In the genomic region with DNA sequence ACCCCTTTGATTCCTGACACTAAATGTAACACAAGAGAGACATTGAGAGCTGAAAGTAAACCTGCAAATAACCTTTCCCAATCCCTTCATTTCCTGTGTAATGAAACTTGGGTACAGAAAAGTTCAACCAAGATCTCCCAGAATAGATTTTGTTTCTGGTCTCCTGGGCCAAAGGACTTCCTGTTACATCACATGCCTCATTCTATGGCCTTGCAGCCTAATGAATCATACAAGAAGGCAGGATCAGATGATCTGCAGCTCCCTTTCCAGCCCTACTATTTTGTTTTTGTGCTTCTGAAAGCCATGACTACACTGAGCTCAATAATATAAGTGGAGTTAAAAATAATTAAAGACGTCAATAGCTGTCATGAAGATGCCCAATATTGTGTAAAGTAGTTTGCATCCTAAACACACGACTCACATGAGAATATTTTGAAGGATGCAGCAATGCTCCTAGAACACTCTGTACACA, we compare ENCODE assay signal across 9 cellular contexts.
DNase-seq lines count a peak whose midpoint lies in the region; ATAC-seq, FAIRE-seq and TF ChIP-seq lines count a peak whose summit lies in the region.
"Had no signal": no experiment of that assay in that cellular context is flagged by ENCODE, and none has a peak within 500 bp of the region (broad histone marks: within the 10 kb centered on the region; RNA-seq: fewer than 3 reads in every experiment).

No MANE protein-coding gene starts in this region.

- H3K36me3 Mint-ChIP-seq in astrocyte (ENCODE audit: low read depth, unreplicated experiment) = no peaks in the 10 kb centered on the region

- H3K27ac ChIP-seq in astrocyte (ENCODE audit: low read depth, low read length) = peak overlapping the region; percentile 74

- H4K20me1 ChIP-seq in astrocyte (ENCODE audit: insufficient read depth, low read length) = no peaks in the 10 kb centered on the region

- H3K27me3 Mint-ChIP-seq in astrocyte (ENCODE audit: low read depth, unreplicated experiment) = no peaks in the 10 kb centered on the region

- intact Hi-C loops in mucosa of descending colon (cut with DNase I, micrococcal nuclease) = loop anchor here in 1 of 2 donors (10.0 kb wide), 1 partner anchor 204 kb away; no protein-coding TSS in a partner anchor

- DNase-seq in ELR (ENCODE audit: low read depth) (peak; percentile 87), HS-27A (ENCODE audit: low read depth) (peak; percentile 41), astrocyte (ENCODE audit: low read depth) (peak; percentile 90), mucosa of descending colon (no peak), NCI-H1417 treated with DMSO at 0.1 percent for 48 hours (lab: John Stamatoyannopoulos, UW) (no peak), superior temporal gyrus (ENCODE audit: extremely low spot score) (no peak), GF-D8 (lab: John Stamatoyannopoulos, UW) (no peak)
- DNase-seq in stimulated activated CD4-positive, alpha-beta T cell treated with anti-CD3 and anti-CD28 coated beads, Interleukin-1b, Interleukin-23, amount 100 ng/mL, for 48 hours = no peak

- H3K4me2 ChIP-seq in astrocyte (ENCODE audit: low read length) = peak overlapping the region; percentile 3

- TF ChIP-seq CTCF in astrocyte (IDR thresholded peaks at IDR 0.05; ENCODE audit: insufficient read depth, low read depth, low read length) (no peak), mucosa of descending colon (IDR thresholded peaks at IDR 0.05) (no peak)

- no peaks in the 10 kb centered on the region for H3K9me3 Mint-ChIP-seq in astrocyte (ENCODE audit: unreplicated experiment)

- H3K4me1 ChIP-seq in astrocyte (ENCODE audit: insufficient read depth, low read length) = no peaks in the 10 kb centered on the region
- no peaks in the 10 kb centered on the region for H3K4me1 ChIP-seq in mucosa of descending colon (ENCODE audit: low read depth)

- peaks cover 18% of the 10 kb centered on the region for H3K4me1 Mint-ChIP-seq in astrocyte (ENCODE audit: low read depth, unreplicated experiment)

- H3K27me3 ChIP-seq in astrocyte (ENCODE audit: insufficient read depth, low read length) = no peaks in the 10 kb centered on the region

- peak overlapping the region; percentile 48 for H2AFZ ChIP-seq in astrocyte (ENCODE audit: low read depth, low read length)

- peak overlapping the region; percentile 97 for H3K27ac Mint-ChIP-seq in astrocyte (ENCODE audit: unreplicated experiment)

- ATAC-seq in mucosa of descending colon = peak; percentile 38

- no peaks in the 10 kb centered on the region for H3K79me2 ChIP-seq in astrocyte (ENCODE audit: insufficient read depth, low read length)

- no peaks in the 10 kb centered on the region for H3K9me3 ChIP-seq in astrocyte (ENCODE audit: insufficient read depth, low read depth, low read length)
- H3K9me3 ChIP-seq in mucosa of descending colon = peaks cover 8% of the 10 kb centered on the region

- no peak overlapping the region for H3K4me3 ChIP-seq in astrocyte (ENCODE audit: insufficient read depth, low read depth, low read length)
- H3K4me3 ChIP-seq in mucosa of descending colon = no peak overlapping the region

- H3K36me3 ChIP-seq in astrocyte (ENCODE audit: insufficient read depth, low read length) (no peaks in the 10 kb centered on the region), mucosa of descending colon (ENCODE audit: low read depth) (no peaks in the 10 kb centered on the region)

- FAIRE-seq in astrocyte (lab: Jason Lieb, UNC) = peak; percentile 97
- FAIRE-seq: islet of Langerhans had no signal

- peak overlapping the region; percentile 52 for H3K9ac ChIP-seq in astrocyte (ENCODE audit: low read length)

- peak overlapping the region; percentile 10 for H3K4me3 Mint-ChIP-seq in astrocyte (ENCODE audit: unreplicated experiment)

Comparison
In these comparisons a context has a peak if more than half of its experiments do, and no peak if none do; other contexts are left out.
1. DNase-seq: peak in ELR (single experiment), HS-27A (single experiment) and astrocyte (single experiment); none in mucosa of descending colon (0 of 3), NCI-H1417 treated with DMSO at 0.1 percent for 48 hours (single experiment), superior temporal gyrus (single experiment), GF-D8 (single experiment) and stimulated activated CD4-positive, alpha-beta T cell treated with anti-CD3 and anti-CD28 coated beads, Interleukin-1b, Interleukin-23, amount 100 ng/mL, for 48 hours (single experiment).